18 cellular contexts compared by ENCODE assay signal in genomic region chr5:56501949-56502557, GRCh38.
A peak's percentile ranks its signal among the peaks of the same experiment; 100 is the strongest.
DNase-seq lines count a peak whose midpoint lies in the region; ATAC-seq, FAIRE-seq and TF ChIP-seq lines count a peak whose summit lies in the region.
"Had no signal": no experiment of that assay in that cellular context is flagged by ENCODE, and none has a peak within 500 bp of the region (broad histone marks: within the 10 kb centered on the region; RNA-seq: fewer than 3 reads in every experiment).

No MANE protein-coding gene starts in this region.

- TF ChIP-seq CTCF in fibroblast of the aortic adventitia (IDR thresholded peaks at IDR 0.05; ENCODE audit: insufficient read depth, low read length) (no peak), CD14-positive monocyte (IDR thresholded peaks at IDR 0.05) (no peak)

- intact Hi-C loops in CD4-positive, alpha-beta memory T cell (cut with micrococcal nuclease): no loop called here
- intact Hi-C loops in CD14-positive monocyte (cut with micrococcal nuclease): no loop called here

- H3K9me3 ChIP-seq in CD4-positive, alpha-beta memory T cell (ENCODE audit: control insufficient read depth in 1 of 2, low read length in 2 of 2): no peaks in the 10 kb centered on the region
- H3K9me3 ChIP-seq: left lung, SK-N-SH had no signal

- no peak for FAIRE-seq in RCC 7860 (lab: Jason Lieb, UNC)
- FAIRE-seq: endothelial cell of umbilical vein, G401.6 had no signal

- POLR2A ChIA-PET in CD4-positive, alpha-beta memory T cell (lab: Charles Lee; ENCODE audit: partially characterized antibody): no interaction called here

- H3K4me3 ChIP-seq in CD4-positive, alpha-beta memory T cell (ENCODE audit: low read length in 2 of 2): no peak overlapping the region
- no peak overlapping the region for H3K4me3 ChIP-seq in fibroblast of the aortic adventitia (ENCODE audit: low read depth, low read length)
- H3K4me3 ChIP-seq: left lung had no signal

- H3K36me3 Mint-ChIP-seq in CD4-positive, alpha-beta memory T cell: no peaks in the 10 kb centered on the region
- no peaks in the 10 kb centered on the region for H3K36me3 Mint-ChIP-seq in CD14-positive monocyte
- H3K36me3 Mint-ChIP-seq: CD8-positive, alpha-beta T cell had no signal

- peak overlapping the region in 6 of 8 donors; percentile 15 to 58 (median 36) for H3K4me3 Mint-ChIP-seq in CD4-positive, alpha-beta memory T cell
- peak overlapping the region in 1 of 2 donors; percentile 37 for H3K4me3 Mint-ChIP-seq in CD14-positive monocyte
- H3K4me3 Mint-ChIP-seq: CD8-positive, alpha-beta T cell; central memory CD8-positive, alpha-beta T cell had no signal

- no peaks in the 10 kb centered on the region for H3K36me3 ChIP-seq in CD4-positive, alpha-beta memory T cell (ENCODE audit: insufficient read depth, low read length)
- H3K36me3 ChIP-seq: left lung had no signal

- ATAC-seq in HG02885 (IDR thresholded peaks at IDR 0.05; ENCODE audit: poor library complexity, unreplicated experiment) (no peak), GM21528 (IDR thresholded peaks at IDR 0.05; ENCODE audit: low FRiP score, unreplicated experiment) (no peak)
- ATAC-seq: CD8-positive, alpha-beta T cell; left lung had no signal

- DNase-seq in A172 (ENCODE audit: low spot score) (peak; percentile 53), RCC 7860 (ENCODE audit: low spot score) (peak; percentile 49), fibroblast of the aortic adventitia (ENCODE audit: low read depth) (peak; percentile 8), NCI-H2171 treated with DMSO at 0.1 percent for 48 hours (lab: John Stamatoyannopoulos, UW) (no peak), CD14-positive monocyte (ENCODE audit: low spot score) (no peak)
- DNase-seq in CD4-positive, alpha-beta memory T cell: no peak
- DNase-seq: activated effector memory CD4-positive, alpha-beta T cell treated with anti-CD3 and anti-CD28 coated beads, Interleukin-2, amount 50 U/mL, for 16 hours; CD8-positive, alpha-beta T cell; head of caudate nucleus; left lung; NCI-H1105 treated with DMSO at 0.1 percent for 48 hours; NCI-H69; SK-N-SH had no signal

- H3K27ac Mint-ChIP-seq in CD4-positive, alpha-beta memory T cell: peak overlapping the region in 5 of 7 donors; percentile 0 to 57 (median 31)
- no peak overlapping the region for H3K27ac Mint-ChIP-seq in CD14-positive monocyte
- H3K27ac Mint-ChIP-seq: CD8-positive, alpha-beta T cell had no signal

- no peaks in the 10 kb centered on the region for H3K27me3 Mint-ChIP-seq in CD4-positive, alpha-beta memory T cell
- peaks cover 0 to 7% (median 0%) of the 10 kb centered on the region in 3 donors for H3K27me3 Mint-ChIP-seq in CD14-positive monocyte (ENCODE audit: low read depth in 3 of 3)

- peaks cover 6 to 23% (median 11%) of the 10 kb centered on the region in 4 donors for H3K4me1 Mint-ChIP-seq in CD4-positive, alpha-beta memory T cell
- peaks cover 18% of the 10 kb centered on the region for H3K4me1 Mint-ChIP-seq in CD14-positive monocyte
- H3K4me1 Mint-ChIP-seq: central memory CD8-positive, alpha-beta T cell had no signal

- no peaks in the 10 kb centered on the region for H3K27me3 ChIP-seq in CD4-positive, alpha-beta memory T cell (ENCODE audit: insufficient read depth, low read length)
- H3K27me3 ChIP-seq: left lung had no signal

- no peaks in the 10 kb centered on the region for H3K9me3 Mint-ChIP-seq in CD4-positive, alpha-beta memory T cell
- H3K9me3 Mint-ChIP-seq in CD14-positive monocyte: peaks cover 0 to 12% (median 3%) of the 10 kb centered on the region in 7 donors
- H3K9me3 Mint-ChIP-seq: CD8-positive, alpha-beta T cell; central memory CD8-positive, alpha-beta T cell had no signal

- peaks cover 17% of the 10 kb centered on the region for H3K4me1 ChIP-seq in CD4-positive, alpha-beta memory T cell (ENCODE audit: insufficient read depth, low read length)

- no peak overlapping the region for H3K27ac ChIP-seq in CD4-positive, alpha-beta memory T cell (ENCODE audit: low read depth, low read length)
- H3K27ac ChIP-seq: left lung had no signal

- CTCF ChIA-PET in CD4-positive, alpha-beta memory T cell (lab: Charles Lee; ENCODE audit: partially characterized antibody): no interaction called here

Comparison
In these comparisons a context has a peak if more than half of its experiments do, and no peak if none do; other contexts are left out.
1. DNase-seq: peak in A172 (single experiment), RCC 7860 (single experiment) and fibroblast of the aortic adventitia (single experiment); none in CD4-positive, alpha-beta memory T cell (0 of 5), NCI-H2171 treated with DMSO at 0.1 percent for 48 hours (single experiment) and CD14-positive monocyte (single experiment).
2. H3K27ac Mint-ChIP-seq: peak in CD4-positive, alpha-beta memory T cell (5 of 7); none in CD14-positive monocyte (0 of 7).